Comparison of ENCODE assay signal across 12 cellular contexts in genomic region chr6:114343782-114344144, GRCh38. TPM values are rescaled to one million over a fixed set of nuclear protein-coding genes. Genes with fewer than 3 reads are reported as not detected.
DNase-seq lines count a peak whose midpoint lies in the region; ATAC-seq, FAIRE-seq and TF ChIP-seq lines count a peak whose summit lies in the region.
"Had no signal": no experiment of that assay in that cellular context is flagged by ENCODE, and none has a peak within 500 bp of the region (broad histone marks: within the 10 kb centered on the region; RNA-seq: fewer than 3 reads in every experiment).

No MANE protein-coding gene starts in this region.

- H3K4me3 ChIP-seq in cardiac muscle cell: peak overlapping the region; percentile 50
- H3K4me3 ChIP-seq in astrocyte (ENCODE audit: insufficient read depth, low read depth, low read length): peak overlapping the region; percentile 59
- no peak overlapping the region for H3K4me3 ChIP-seq in mesendoderm (ENCODE audit: low read length)
- H3K4me3 ChIP-seq in thoracic aorta: peak overlapping the region; percentile 73

- no peak overlapping the region for H3K18ac ChIP-seq in mesendoderm (ENCODE audit: low read length)

- peak overlapping the region; percentile 82 for H3K4me3 Mint-ChIP-seq in astrocyte (ENCODE audit: unreplicated experiment)

- no peaks in the 10 kb centered on the region for H4K20me1 ChIP-seq in astrocyte (ENCODE audit: insufficient read depth, low read length)

- intact Hi-C loops in cardiac septum (cut with DNase I): no loop called here

- peak overlapping the region; percentile 6 for H3K27ac Mint-ChIP-seq in astrocyte (ENCODE audit: unreplicated experiment)

- H3K4me2 ChIP-seq in astrocyte (ENCODE audit: low read length) (peak overlapping the region; percentile 88), mesendoderm (ENCODE audit: low read length) (peak overlapping the region; percentile 34)

- DNase-seq in cardiac muscle cell (ENCODE audit: low read depth in 1 of 2, low spot score in 1 of 2) (no peak), cardiac septum (ENCODE audit: low spot score) (no peak), astrocyte (ENCODE audit: low read depth) (no peak), mesendoderm (no peak), thoracic aorta (ENCODE audit: low spot score) (no peak), glomerular visceral epithelial cell (ENCODE audit: extremely low spot score) (no peak), mucosa of gallbladder (ENCODE audit: low spot score) (no peak)
- DNase-seq: NCI-H345, T-helper 2 cell had no signal

- H2BK15ac ChIP-seq in mesendoderm (replicated peaks; ENCODE audit: low read depth): no peak overlapping the region

- H3K4me1 ChIP-seq in cardiac muscle cell (ENCODE audit: low read depth) (peaks cover 3% of the 10 kb centered on the region), astrocyte (ENCODE audit: insufficient read depth, low read length) (peaks cover 14% of the 10 kb centered on the region), mesendoderm (ENCODE audit: control insufficient read depth, low read depth, low read length) (peaks cover 2% of the 10 kb centered on the region), thoracic aorta (ENCODE audit: control insufficient read depth in 1 of 2, low read depth in 2 of 2) (peaks cover 0 to 17% of the 10 kb centered on the region in 2 donors)

- H3K79me2 ChIP-seq in astrocyte (ENCODE audit: insufficient read depth, low read length) (no peaks in the 10 kb centered on the region), mesendoderm (ENCODE audit: control insufficient read depth, insufficient read depth, low read length) (peaks cover 7% of the 10 kb centered on the region)

- peak overlapping the region; percentile 77 for H3K56ac ChIP-seq in mesendoderm (ENCODE audit: low read length)

- H3K27ac ChIP-seq in cardiac muscle cell: peak overlapping the region; percentile 27
- no peak overlapping the region for H3K27ac ChIP-seq in astrocyte (ENCODE audit: low read depth, low read length)
- H3K27ac ChIP-seq in mesendoderm (ENCODE audit: low read depth, low read length): no peak overlapping the region
- H3K27ac ChIP-seq in thoracic aorta: no peak overlapping the region
- H3K27ac ChIP-seq: pancreas had no signal

- no peak overlapping the region for H4K8ac ChIP-seq in mesendoderm (ENCODE audit: low read depth, low read length)

- no peak overlapping the region for H2BK5ac ChIP-seq in mesendoderm (ENCODE audit: low read length)

- no peak overlapping the region for H3K9ac ChIP-seq in astrocyte (ENCODE audit: low read length)
- peak overlapping the region; percentile 82 for H3K9ac ChIP-seq in mesendoderm (ENCODE audit: low read length)

- no peak for FAIRE-seq in astrocyte (lab: Jason Lieb, UNC)
- FAIRE-seq: GM19239, pancreas had no signal

- H3K27me3 Mint-ChIP-seq in astrocyte (ENCODE audit: low read depth, unreplicated experiment): no peaks in the 10 kb centered on the region

- peaks cover 21% of the 10 kb centered on the region for H3K4me1 Mint-ChIP-seq in astrocyte (ENCODE audit: low read depth, unreplicated experiment)

- TF ChIP-seq CTCF in cardiac muscle cell (IDR thresholded peaks at IDR 0.05; ENCODE audit: low read depth, low read length): no peak
- TF ChIP-seq CTCF in astrocyte (IDR thresholded peaks at IDR 0.05; ENCODE audit: insufficient read depth, low read depth, low read length): peak; percentile 0
- no peak for TF ChIP-seq CTCF in thoracic aorta (IDR thresholded peaks at IDR 0.05)

- H4K5ac ChIP-seq in mesendoderm (ENCODE audit: low read length): no peak overlapping the region

- H3K36me3 Mint-ChIP-seq in astrocyte (ENCODE audit: low read depth, unreplicated experiment): no peaks in the 10 kb centered on the region

- H3K4ac ChIP-seq in mesendoderm (ENCODE audit: low read depth, low read length): no peak overlapping the region

- H2AK5ac ChIP-seq in mesendoderm (ENCODE audit: low read length): no peak overlapping the region

- no peaks in the 10 kb centered on the region for H3K9me3 ChIP-seq in cardiac muscle cell (ENCODE audit: low read depth)
- H3K9me3 ChIP-seq in astrocyte (ENCODE audit: insufficient read depth, low read depth, low read length): no peaks in the 10 kb centered on the region
- no peaks in the 10 kb centered on the region for H3K9me3 ChIP-seq in thoracic aorta
- H3K9me3 ChIP-seq: pancreas had no signal

- no peak overlapping the region for H2BK120ac ChIP-seq in mesendoderm (ENCODE audit: low read depth, low read length)

- no peaks in the 10 kb centered on the region for H3K79me1 ChIP-seq in mesendoderm (ENCODE audit: low read length)

- no peak overlapping the region for H3K23ac ChIP-seq in mesendoderm (ENCODE audit: low read length)

- H3K36me3 ChIP-seq in cardiac muscle cell (no peaks in the 10 kb centered on the region), astrocyte (ENCODE audit: insufficient read depth, low read length) (no peaks in the 10 kb centered on the region), mesendoderm (ENCODE audit: control insufficient read depth, insufficient read depth, low read length) (no peaks in the 10 kb centered on the region), thoracic aorta (no peaks in the 10 kb centered on the region)
- H3K36me3 ChIP-seq: pancreas had no signal

- no CpG with 5 or more reads among the region's 2 CpGs for WGBS in mesendoderm (ENCODE audit: extremely low coverage, insufficient coverage, low lambda C conversion rate)

- no peaks in the 10 kb centered on the region for H3K9me3 Mint-ChIP-seq in astrocyte (ENCODE audit: unreplicated experiment)

- H2AFZ ChIP-seq in astrocyte (ENCODE audit: low read depth, low read length): peak overlapping the region; percentile 85

- ATAC-seq in thoracic aorta (ENCODE audit: insufficient number of reproducible peaks, low FRiP score, low read depth): no peak
- ATAC-seq in HG02884 (IDR thresholded peaks at IDR 0.05; ENCODE audit: unreplicated experiment): no peak

- H3K27me3 ChIP-seq in cardiac muscle cell: no peaks in the 10 kb centered on the region
- H3K27me3 ChIP-seq in astrocyte (ENCODE audit: insufficient read depth, low read length): peaks cover 12% of the 10 kb centered on the region
- H3K27me3 ChIP-seq in mesendoderm (ENCODE audit: insufficient read depth, low read length, poor library complexity): no peaks in the 10 kb centered on the region
- no peaks in the 10 kb centered on the region for H3K27me3 ChIP-seq in thoracic aorta (replicated peaks; ENCODE audit: insufficient read depth)

RNA-seq across cellular contexts. Expression of gene HS3ST5, which starts 0.9 kb away (rescaled TPM):
- total RNA-seq in cardiac muscle cell: 2.2 and 2.4 TPM in 2 replicates
- polyA plus RNA-seq in cardiac muscle cell: 4.1 and 5.6 TPM in 2 replicates
- total RNA-seq in cardiac septum: 0.11 TPM
- total RNA-seq in astrocyte: 1.5 and 3.2 TPM in 2 replicates
- polyA plus RNA-seq in mesendoderm (2013, experiment 1 of 2): 2.4 TPM
- polyA plus RNA-seq in mesendoderm (2013, experiment 2 of 2): 2.3 TPM
- total RNA-seq in thoracic aorta: not detected
- 0.26 TPM for total RNA-seq in mucosa of gallbladder
